In the genomic region with DNA sequence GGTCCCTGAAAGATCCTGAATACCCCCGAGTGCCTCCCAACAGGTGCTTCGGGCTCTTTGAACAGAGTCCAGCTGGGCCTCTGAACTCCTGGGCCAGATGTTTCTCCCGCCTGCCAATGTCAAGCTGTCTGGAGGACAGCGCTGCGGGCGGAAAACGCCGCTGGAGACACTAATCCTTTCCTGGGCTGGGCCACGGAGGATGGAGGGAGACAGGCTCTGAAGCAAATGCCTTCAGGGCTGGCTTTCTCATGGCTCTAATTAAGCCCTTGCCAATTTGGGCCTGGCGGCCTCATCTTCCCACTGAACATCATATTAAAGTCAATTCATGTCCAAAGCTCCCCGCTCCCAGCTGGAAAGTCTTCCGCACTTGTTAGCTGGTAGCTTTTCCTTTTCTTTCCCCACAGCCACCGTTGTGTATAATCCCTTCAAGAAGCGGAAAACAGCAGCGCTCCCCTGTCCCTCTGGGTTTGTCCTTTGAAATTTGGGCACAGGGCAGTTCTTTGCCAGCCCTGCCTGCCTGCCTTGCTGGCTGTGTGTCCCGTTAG, we compare ENCODE assay signal across 25 cellular contexts.
"Had no signal": no experiment of that assay in that cellular context is flagged by ENCODE, and none has a peak within 500 bp of the region (broad histone marks: within the 10 kb centered on the region; RNA-seq: fewer than 3 reads in every experiment).

No MANE protein-coding gene starts in this region.

- H2AFZ ChIP-seq: hepatocyte had no signal

- H3K27me3 ChIP-seq: hepatocyte, pancreas had no signal

- H3K4me3 Mint-ChIP-seq: activated CD4-positive, alpha-beta memory T cell treated with anti-CD3 and anti-CD28 coated beads, Interleukin-2, amount 10 ng/mL, durations not matched to agents 7 days and 5 days; activated CD4-positive, alpha-beta T cell treated with anti-CD3 and anti-CD28 coated beads, Interleukin-2, amount 10 ng/mL, durations not matched to agents 7 days and 5 days; activated T-cell treated with anti-CD3 and anti-CD28 coated beads, Interleukin-2, amount 50 U/mL, for 24 hours; nephron; stimulated activated effector memory CD8-positive, alpha-beta T cell treated with anti-CD3 and anti-CD28 coated beads, Interleukin-12 subunit alpha, Interleukin-12 subunit beta, amount 100 ng/mL, for 72 hours; stimulated activated naive CD8-positive, alpha-beta T cell treated with anti-CD3 and anti-CD28 coated beads, Interleukin-15, Interleukin-2, amounts not matched to agents 100 ng/mL and 50 ng/mL, for 24 hours; WTC11 had no signal

- H3K4me1 ChIP-seq: pancreas, prostate gland, sigmoid colon had no signal

- H3K79me2 ChIP-seq: hepatocyte had no signal

- H3K4me2 ChIP-seq: hepatocyte had no signal

- H3K27me3 Mint-ChIP-seq: activated CD4-positive, alpha-beta T cell treated with anti-CD3 and anti-CD28 coated beads, Interleukin-2, amount 10 ng/mL, durations not matched to agents 7 days and 5 days; activated T-cell treated with anti-CD3 and anti-CD28 coated beads, Interleukin-2, amount 50 U/mL, for 24 hours; stimulated activated naive CD8-positive, alpha-beta T cell treated with anti-CD3 and anti-CD28 coated beads, Interleukin-15, Interleukin-2, amounts not matched to agents 100 ng/mL and 50 ng/mL, for 24 hours had no signal

- H3K9me3 ChIP-seq: gastroesophageal sphincter, left ventricle myocardium inferior, pancreas, prostate gland, sigmoid colon, thoracic aorta had no signal

- H3K36me3 ChIP-seq: gastroesophageal sphincter, left ventricle myocardium inferior, pancreas, prostate gland, sigmoid colon, thoracic aorta had no signal

- DNase-seq: activated CD4-positive, alpha-beta memory T cell treated with anti-CD3 and anti-CD28 coated beads, Interleukin-2, amount 10 ng/mL, durations not matched to agents 7 days and 5 days; activated CD4-positive, alpha-beta T cell treated with anti-CD3 and anti-CD28 coated beads for 1 hour; activated CD4-positive, alpha-beta T cell treated with anti-CD3 and anti-CD28 coated beads, Interleukin-2, amount 10 ng/mL, durations not matched to agents 7 days and 5 days; activated CD8-positive, alpha-beta memory T cell treated with anti-CD3 and anti-CD28 coated beads, Interleukin-2, amount 50 U/mL, for 48 hours; activated gamma-delta T cell; activated naive CD4-positive, alpha-beta T cell treated with anti-CD3 and anti-CD28 coated beads, Interleukin-2, amount 50 U/mL, for 16 hours; activated T-cell treated with anti-CD3 and anti-CD28 coated beads, Interleukin-2, amount 50 U/mL, for 24 hours; amniotic stem cell; caudate nucleus; islet precursor cell; left ventricle myocardium inferior; pancreas; sigmoid colon; small intestine; stimulated activated CD4-positive, alpha-beta T cell treated with anti-CD3 and anti-CD28 coated beads, Interleukin-4, amount 100 ng/mL, for 24 hours; trophoblast cell had no signal

- H3K27ac ChIP-seq: gastroesophageal sphincter, hepatocyte, left ventricle myocardium inferior, pancreas, prostate gland, sigmoid colon, thoracic aorta had no signal

- ATAC-seq: gastroesophageal sphincter; pancreas; stimulated activated effector memory CD8-positive, alpha-beta T cell treated with anti-CD3 and anti-CD28 coated beads, Interleukin-12 subunit alpha, Interleukin-12 subunit beta, amount 100 ng/mL, for 72 hours; WTC11 had no signal

- H3K4me1 Mint-ChIP-seq: activated CD4-positive, alpha-beta memory T cell treated with anti-CD3 and anti-CD28 coated beads, Interleukin-2, amount 10 ng/mL, durations not matched to agents 7 days and 5 days had no signal

- H3K36me3 Mint-ChIP-seq: stimulated activated effector memory CD8-positive, alpha-beta T cell treated with anti-CD3 and anti-CD28 coated beads, Interleukin-12 subunit alpha, Interleukin-12 subunit beta, amount 100 ng/mL, for 72 hours; WTC11 had no signal

- H3K27ac Mint-ChIP-seq: activated CD4-positive, alpha-beta memory T cell treated with anti-CD3 and anti-CD28 coated beads, Interleukin-2, amount 10 ng/mL, durations not matched to agents 7 days and 5 days; activated CD4-positive, alpha-beta T cell treated with anti-CD3 and anti-CD28 coated beads, Interleukin-2, amount 10 ng/mL, durations not matched to agents 7 days and 5 days; activated T-cell treated with anti-CD3 and anti-CD28 coated beads, Interleukin-2, amount 50 U/mL, for 24 hours; nephron; stimulated activated naive CD8-positive, alpha-beta T cell treated with anti-CD3 and anti-CD28 coated beads, Interleukin-15, Interleukin-2, amounts not matched to agents 100 ng/mL and 50 ng/mL, for 24 hours; WTC11 had no signal

- H3K9me3 Mint-ChIP-seq: activated CD4-positive, alpha-beta memory T cell treated with anti-CD3 and anti-CD28 coated beads, Interleukin-2, amount 10 ng/mL, durations not matched to agents 7 days and 5 days; activated CD4-positive, alpha-beta T cell treated with anti-CD3 and anti-CD28 coated beads, Interleukin-2, amount 10 ng/mL, durations not matched to agents 7 days and 5 days; activated T-cell treated with anti-CD3 and anti-CD28 coated beads, Interleukin-2, amount 50 U/mL, for 24 hours; nephron; stimulated activated effector memory CD8-positive, alpha-beta T cell treated with anti-CD3 and anti-CD28 coated beads, Interleukin-12 subunit alpha, Interleukin-12 subunit beta, amount 100 ng/mL, for 72 hours; stimulated activated naive CD8-positive, alpha-beta T cell treated with anti-CD3 and anti-CD28 coated beads, Interleukin-15, Interleukin-2, amounts not matched to agents 100 ng/mL and 50 ng/mL, for 24 hours; WTC11 had no signal

- H3K4me3 ChIP-seq: gastroesophageal sphincter, hepatocyte, left ventricle myocardium inferior, lung, pancreas, prostate gland, sigmoid colon, thoracic aorta had no signal
